In genomic region chr9:103089357-103089756, GRCh38 we compare ENCODE assay signal across 26 cellular contexts.
"Had no signal": no experiment of that assay in that cellular context is flagged by ENCODE, and none has a peak within 500 bp of the region (broad histone marks: within the 10 kb centered on the region; RNA-seq: fewer than 3 reads in every experiment).

No MANE protein-coding gene starts in this region.

- H3K4me3 ChIP-seq: colonic mucosa, coronary artery, dorsolateral prefrontal cortex, esophagus muscularis mucosa, esophagus squamous epithelium, gastrocnemius medialis, gastroesophageal sphincter, heart left ventricle, heart right ventricle had no signal

- ATAC-seq: effector memory CD8-positive, alpha-beta T cell; esophagus mucosa; foreskin keratinocyte; gastrocnemius medialis; gastroesophageal sphincter; heart left ventricle; heart right ventricle had no signal

- DNase-seq: colonic mucosa; cortex of kidney; dermis blood vessel endothelial cell; dorsolateral prefrontal cortex; effector CD4-positive, alpha-beta T cell; effector CD8-positive, alpha-beta T cell; effector memory CD4-positive, alpha-beta T cell; effector memory CD8-positive, alpha-beta T cell; endodermal cell; erythroblast; esophagus squamous epithelium; foreskin fibroblast; foreskin keratinocyte; foreskin melanocyte; gastrocnemius medialis; glutamatergic neuron; head of caudate nucleus; heart left ventricle; heart right ventricle had no signal

- H3K36me3 ChIP-seq: colonic mucosa, esophagus muscularis mucosa, esophagus squamous epithelium, gastrocnemius medialis, gastroesophageal sphincter, heart left ventricle, heart right ventricle had no signal

- H3K27me3 ChIP-seq: colonic mucosa, dorsolateral prefrontal cortex, esophagus muscularis mucosa, esophagus squamous epithelium, foreskin keratinocyte, gastrocnemius medialis, gastroesophageal sphincter, heart left ventricle, heart right ventricle had no signal

- H3K9me3 ChIP-seq: colonic mucosa, esophagus muscularis mucosa, esophagus squamous epithelium, gastrocnemius medialis, gastroesophageal sphincter, heart left ventricle had no signal

- H3K4me1 ChIP-seq: colonic mucosa, esophagus muscularis mucosa, esophagus squamous epithelium, foreskin keratinocyte, gastrocnemius medialis, gastroesophageal sphincter, heart left ventricle, heart right ventricle had no signal

- FAIRE-seq: colon, endothelial cell of umbilical vein had no signal

- H3K27ac ChIP-seq: colonic mucosa, coronary artery, dorsolateral prefrontal cortex, epithelial cell of prostate, esophagus muscularis mucosa, esophagus squamous epithelium, foreskin keratinocyte, gastrocnemius medialis, gastroesophageal sphincter, heart left ventricle, heart right ventricle had no signal
